In genomic region chr3:115165266-115165665, GRCh38 we compare ENCODE assay signal across 16 cellular contexts. TPM values are rescaled to one million over a fixed set of nuclear protein-coding genes. Genes with fewer than 3 reads are reported as not detected.
DNase-seq lines count a peak whose midpoint lies in the region; ATAC-seq lines count a peak whose summit lies in the region.
"Had no signal": no experiment of that assay in that cellular context is flagged by ENCODE, and none has a peak within 500 bp of the region (broad histone marks: within the 10 kb centered on the region; RNA-seq: fewer than 3 reads in every experiment).

No MANE protein-coding gene starts in this region.

- in situ Hi-C loops in KBM-7 (cut with MboI; ENCODE audit: low pct_unique_long_range_greater_than_20kb, low sequenced_read_pairs) = no loop called here

- no peaks in the 10 kb centered on the region for H3K27me3 ChIP-seq in naive thymus-derived CD4-positive, alpha-beta T cell (ENCODE audit: control insufficient read depth in 2 of 2, insufficient read depth in 2 of 2, low read length in 2 of 2)
- H3K27me3 ChIP-seq: brain microvascular endothelial cell, esophagus squamous epithelium, right atrium auricular region had no signal

- peaks cover 3% of the 10 kb centered on the region for H3K9me3 Mint-ChIP-seq in activated T-cell treated with anti-CD3 and anti-CD28 coated beads, Interleukin-2, amount 50 U/mL, for 24 hours
- H3K9me3 Mint-ChIP-seq in activated naive CD4-positive, alpha-beta T cell treated with anti-CD3 and anti-CD28 coated beads, Interleukin-2, amount 50 U/mL, for 72 hours = peaks cover 5 to 6% of the 10 kb centered on the region in 2 donors
- H3K9me3 Mint-ChIP-seq in naive thymus-derived CD4-positive, alpha-beta T cell = peaks cover 0 to 3% (median 0%) of the 10 kb centered on the region in 11 donors

- no peak for DNase-seq in activated T-cell treated with anti-CD3 and anti-CD28 coated beads, Interleukin-2, amount 50 U/mL, for 24 hours
- DNase-seq in activated T-cell treated with anti-CD3 and anti-CD28 coated beads, Interleukin-2, amount 50 U/mL, for 48 hours = no peak
- DNase-seq in KBM-7 (peak; percentile 4), COLO829 (ENCODE audit: low spot score) (no peak)
- DNase-seq in activated naive CD4-positive, alpha-beta T cell treated with anti-CD3 and anti-CD28 coated beads, Interleukin-2, amount 50 U/mL, for 72 hours (ENCODE audit: low spot score in 2 of 2) = no peak
- DNase-seq in naive thymus-derived CD4-positive, alpha-beta T cell = peak in 7 of 9 donors; percentile 39 to 69 (median 52)
- DNase-seq: activated CD4-positive, CD25-positive, alpha-beta regulatory T cell treated with anti-CD3 and anti-CD28 coated beads, Interleukin-2, amount 50 U/mL, for 72 hours; brain microvascular endothelial cell; Caco-2; esophagus squamous epithelium; NCI-H1417 treated with DMSO at 0.1 percent for 48 hours; NCI-H2171 treated with DMSO at 0.1 percent for 48 hours had no signal

- H3K36me3 Mint-ChIP-seq in activated T-cell treated with anti-CD3 and anti-CD28 coated beads, Interleukin-2, amount 50 U/mL, for 24 hours (ENCODE audit: low read depth) = peaks cover 2% of the 10 kb centered on the region
- peaks cover 5 to 6% of the 10 kb centered on the region in 2 donors for H3K36me3 Mint-ChIP-seq in activated naive CD4-positive, alpha-beta T cell treated with anti-CD3 and anti-CD28 coated beads, Interleukin-2, amount 50 U/mL, for 72 hours
- no peaks in the 10 kb centered on the region for H3K36me3 Mint-ChIP-seq in naive thymus-derived CD4-positive, alpha-beta T cell

- H3K27ac ChIP-seq in naive thymus-derived CD4-positive, alpha-beta T cell (ENCODE audit: low read depth, low read length) = no peak overlapping the region
- H3K27ac ChIP-seq: brain microvascular endothelial cell, right atrium auricular region had no signal

- peaks cover 25 to 26% of the 10 kb centered on the region in 2 donors for H3K4me1 ChIP-seq in naive thymus-derived CD4-positive, alpha-beta T cell (ENCODE audit: control insufficient read depth in 2 of 2, insufficient read depth in 2 of 2, low read length in 2 of 2)
- H3K4me1 ChIP-seq: Caco-2, esophagus squamous epithelium, right atrium auricular region had no signal

- H3K27me3 Mint-ChIP-seq in activated T-cell treated with anti-CD3 and anti-CD28 coated beads, Interleukin-2, amount 50 U/mL, for 24 hours = no peaks in the 10 kb centered on the region
- H3K27me3 Mint-ChIP-seq in naive thymus-derived CD4-positive, alpha-beta T cell = no peaks in the 10 kb centered on the region

- no peaks in the 10 kb centered on the region for H3K36me3 ChIP-seq in naive thymus-derived CD4-positive, alpha-beta T cell (ENCODE audit: control insufficient read depth in 2 of 3, insufficient read depth in 3 of 3, low read length in 3 of 3)
- H3K36me3 ChIP-seq: brain microvascular endothelial cell, esophagus squamous epithelium, right atrium auricular region had no signal

- CTCF ChIA-PET in naive thymus-derived CD4-positive, alpha-beta T cell (lab: Charles Lee) = interaction anchor here (0.6 to 4.7 kb wide), 7 partner anchors 19 to 654 kb away, joined by 3 to 48 read pairs (median 3); partner anchors contain the start of gene ZBTB20

- no peak overlapping the region for H3K4me3 ChIP-seq in naive thymus-derived CD4-positive, alpha-beta T cell (ENCODE audit: low read length)
- H3K4me3 ChIP-seq: esophagus squamous epithelium, lung, right atrium auricular region had no signal

- no peaks in the 10 kb centered on the region for H3K9me3 ChIP-seq in naive thymus-derived CD4-positive, alpha-beta T cell (ENCODE audit: control insufficient read depth in 2 of 3, low read length in 3 of 3)
- H3K9me3 ChIP-seq: Caco-2, esophagus squamous epithelium, right atrium auricular region had no signal

- ATAC-seq in activated naive CD4-positive, alpha-beta T cell treated with anti-CD3 and anti-CD28 coated beads, Interleukin-2, amount 50 U/mL, for 72 hours = peak; percentile 61 to 65
- peak; percentile 93 for ATAC-seq in naive thymus-derived CD4-positive, alpha-beta T cell
- ATAC-seq in GM19395 (IDR thresholded peaks at IDR 0.05; ENCODE audit: unreplicated experiment) (no peak), HG02870 (IDR thresholded peaks at IDR 0.05; ENCODE audit: unreplicated experiment) (no peak)

- intact Hi-C loops in naive thymus-derived CD4-positive, alpha-beta T cell (cut with micrococcal nuclease) = loop anchor here (1.0 to 10.0 kb wide), 4 partner anchors 18 to 780 kb away; partner anchors contain the start of gene ZBTB20 (in 2 of the 2)

- H3K27ac Mint-ChIP-seq in activated T-cell treated with anti-CD3 and anti-CD28 coated beads, Interleukin-2, amount 50 U/mL, for 24 hours = peak overlapping the region; percentile 73
- H3K27ac Mint-ChIP-seq in activated naive CD4-positive, alpha-beta T cell treated with anti-CD3 and anti-CD28 coated beads, Interleukin-2, amount 50 U/mL, for 72 hours = peak overlapping the region; percentile 40 to 52
- H3K27ac Mint-ChIP-seq in naive thymus-derived CD4-positive, alpha-beta T cell = peak overlapping the region; percentile 72 to 95 (median 87)

- POLR2A ChIA-PET in naive thymus-derived CD4-positive, alpha-beta T cell (lab: Charles Lee) = interaction anchor here (1.0 to 9.6 kb wide), 6 partner anchors 11 to 68 kb away, joined by 3 to 111 read pairs (median 5); partner anchors contain the start of gene ZBTB20

- H3K4me1 Mint-ChIP-seq in activated T-cell treated with anti-CD3 and anti-CD28 coated beads, Interleukin-2, amount 50 U/mL, for 24 hours (ENCODE audit: low read depth) = peaks cover 34% of the 10 kb centered on the region
- peaks cover 17 to 38% (median 33%) of the 10 kb centered on the region in 7 donors for H3K4me1 Mint-ChIP-seq in naive thymus-derived CD4-positive, alpha-beta T cell

- no peak overlapping the region for H3K4me3 Mint-ChIP-seq in activated T-cell treated with anti-CD3 and anti-CD28 coated beads, Interleukin-2, amount 50 U/mL, for 24 hours
- peak overlapping the region in 8 of 10 donors; percentile 16 to 69 (median 49) for H3K4me3 Mint-ChIP-seq in naive thymus-derived CD4-positive, alpha-beta T cell

RNA-seq across cellular contexts. Expression of gene ZBTB20, which starts 18.2 kb away (rescaled TPM):
- 10 to 100 TPM in 1 of 2 donors, 1 to 10 TPM in 1; 9.2 to 10.8 TPM for total RNA-seq in activated naive CD4-positive, alpha-beta T cell treated with anti-CD3 and anti-CD28 coated beads, Interleukin-2, amount 50 U/mL, for 72 hours
- total RNA-seq in naive thymus-derived CD4-positive, alpha-beta T cell = 10 to 100 TPM; 14.9 to 69.5 (median 64.0) TPM
- 10 to 100 TPM; 24.4 to 27.0 TPM for polyA plus RNA-seq in naive thymus-derived CD4-positive, alpha-beta T cell

Comparison
In these comparisons a context has a peak if more than half of its experiments do, and no peak if none do; other contexts are left out.
1. DNase-seq: peak in KBM-7 (single experiment) and naive thymus-derived CD4-positive, alpha-beta T cell (7 of 9); none in activated T-cell treated with anti-CD3 and anti-CD28 coated beads, Interleukin-2, amount 50 U/mL, for 24 hours (single experiment), activated T-cell treated with anti-CD3 and anti-CD28 coated beads, Interleukin-2, amount 50 U/mL, for 48 hours (0 of 2), activated naive CD4-positive, alpha-beta T cell treated with anti-CD3 and anti-CD28 coated beads, Interleukin-2, amount 50 U/mL, for 72 hours (0 of 2) and COLO829 (single experiment).
2. ATAC-seq: peak in activated naive CD4-positive, alpha-beta T cell treated with anti-CD3 and anti-CD28 coated beads, Interleukin-2, amount 50 U/mL, for 72 hours (2 of 2) and naive thymus-derived CD4-positive, alpha-beta T cell (single experiment); none in GM19395 (single experiment) and HG02870 (single experiment).
3. Peak in every context shown above with its lines, with median percentiles within 50 percentile points of each other: H3K27ac Mint-ChIP-seq.